11 cellular contexts compared by ENCODE assay signal in the genomic region with DNA sequence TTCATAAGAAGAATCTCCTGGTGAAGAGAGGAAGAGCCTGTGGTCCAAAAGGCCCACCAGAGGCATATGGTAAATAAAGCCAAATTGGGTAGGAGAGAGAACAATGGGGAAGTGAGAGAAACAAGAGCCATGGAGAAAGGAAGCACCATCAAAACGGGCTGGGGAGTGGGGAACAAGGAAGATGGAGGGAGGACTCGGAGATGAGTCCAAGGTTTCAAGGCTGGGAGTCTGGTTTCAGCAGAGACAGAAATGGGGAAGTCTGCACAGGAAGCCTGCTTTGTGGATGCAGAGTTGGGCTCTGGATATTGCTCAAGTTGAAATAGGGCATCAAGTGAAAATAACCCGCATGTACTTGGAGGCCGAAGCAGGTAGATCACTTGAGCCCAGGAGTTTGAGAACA. TPM values are rescaled to one million over a fixed set of nuclear protein-coding genes. Genes with fewer than 3 reads are reported as not detected.
DNase-seq lines count a peak whose midpoint lies in the region; ATAC-seq, FAIRE-seq and TF ChIP-seq lines count a peak whose summit lies in the region.
"Had no signal": no experiment of that assay in that cellular context is flagged by ENCODE, and none has a peak within 500 bp of the region (broad histone marks: within the 10 kb centered on the region; RNA-seq: fewer than 3 reads in every experiment).

No MANE protein-coding gene starts in this region.

- 40% methylated on average over 3 of the region's 4 CpGs for WGBS in right lobe of liver (ENCODE audit: insufficient coverage, low coverage, low lambda C conversion rate, missing lambda C conversion rate)
- 0% methylated on average over 4 of the region's 4 CpGs for WGBS in HepG2 (ENCODE audit: low lambda C conversion rate)

- H3K9me3 ChIP-seq in right lobe of liver (no peaks in the 10 kb centered on the region), HepG2 (ENCODE audit: low read length) (no peaks in the 10 kb centered on the region)

- H3K4me1 ChIP-seq in right lobe of liver (no peaks in the 10 kb centered on the region), HepG2 (ENCODE audit: insufficient read depth, low read length) (no peaks in the 10 kb centered on the region)

- H3K4me3 ChIP-seq in right lobe of liver: no peak overlapping the region
- H3K4me3 ChIP-seq in HepG2 (replicated peaks in 1 of 3; ENCODE audit: insufficient read depth in 1 of 3, low read depth in 2 of 3, low read length in 3 of 3): no peak overlapping the region

- H3K4me3 Mint-ChIP-seq in glutamatergic neuron (ENCODE audit: unreplicated experiment): no peak overlapping the region
- H3K4me3 Mint-ChIP-seq in WTC11: no peak overlapping the region
- H3K4me3 Mint-ChIP-seq: brain had no signal

- CTCF ChIA-PET in HepG2 (lab: Yijun Ruan, JAX; ENCODE audit: low intra/inter-chr PET ratio, low total read pairs): no interaction called here
- CTCF ChIA-PET in WTC11 (lab: Charles Lee): no interaction called here

- no peak overlapping the region for H3K9ac ChIP-seq in HepG2 (ENCODE audit: insufficient read depth, low read depth, low read length)

- ATAC-seq in right lobe of liver: peak; percentile 22 to 52 (median 42)
- no peak for ATAC-seq in HepG2
- ATAC-seq in WTC11: no peak

- TF ChIP-seq EP300 in HepG2 (IDR thresholded peaks at IDR 0.05; ENCODE audit: low read depth in 2 of 2, low read length in 2 of 2) (no peak), HepG2 (CRISPR knock-in tag; IDR thresholded peaks at IDR 0.05; ENCODE audit: borderline replicate concordance) (no peak)

- no peak overlapping the region for H2AFZ ChIP-seq in HepG2 (ENCODE audit: low read length)

- no peaks in the 10 kb centered on the region for H3K36me3 Mint-ChIP-seq in glutamatergic neuron (ENCODE audit: unreplicated experiment)
- H3K36me3 Mint-ChIP-seq in WTC11: no peaks in the 10 kb centered on the region
- H3K36me3 Mint-ChIP-seq: brain had no signal

- TF ChIP-seq CTCF in right lobe of liver (IDR thresholded peaks at IDR 0.05) (no peak), HepG2 (CRISPR knock-in tag; IDR thresholded peaks at IDR 0.05) (no peak), glutamatergic neuron (IDR thresholded peaks at IDR 0.05; ENCODE audit: partially characterized antibody, unreplicated experiment) (no peak), WTC11 (IDR thresholded peaks at IDR 0.05) (no peak)

- H3K27me3 ChIP-seq in right lobe of liver (no peaks in the 10 kb centered on the region), HepG2 (ENCODE audit: control insufficient read depth in 1 of 2, insufficient read depth in 2 of 2, low read length in 2 of 2) (peaks cover 2 to 27% of the 10 kb centered on the region in 2 experiments; a peak in 3 of 5 replicates)

- POLR2A ChIA-PET in HepG2 (lab: Yijun Ruan, JAX) (no interaction called here), WTC11 (lab: Charles Lee) (no interaction called here)

- H3K27me3 Mint-ChIP-seq in glutamatergic neuron (ENCODE audit: unreplicated experiment): peaks cover 5% of the 10 kb centered on the region
- H3K27me3 Mint-ChIP-seq in WTC11 (ENCODE audit: low read depth): peaks cover 4% of the 10 kb centered on the region; the same call in 1 of the 2 replicates

- H3K36me3 ChIP-seq in right lobe of liver (no peaks in the 10 kb centered on the region), HepG2 (replicated peaks in 1 of 2; ENCODE audit: control insufficient read depth in 1 of 2, insufficient read depth in 2 of 2, low read length in 2 of 2) (no peaks in the 10 kb centered on the region)

- H3K9me3 Mint-ChIP-seq in glutamatergic neuron (ENCODE audit: unreplicated experiment) (peaks cover 1% of the 10 kb centered on the region), WTC11 (peaks cover 18% of the 10 kb centered on the region)

- no TSS peak for BruUV-seq in HepG2 (replicated peaks; lab: Mats Ljungman, UMichigan)

- no peak for TF ChIP-seq POLR2A in right lobe of liver (IDR thresholded peaks at IDR 0.05)
- no peak for TF ChIP-seq POLR2A in HepG2 (IDR thresholded peaks at IDR 0.05; ENCODE audit: insufficient read depth in 1 of 2, low read depth in 2 of 2, low read length in 2 of 2)

- H3K79me2 ChIP-seq in HepG2 (ENCODE audit: insufficient read depth, low read length): no peaks in the 10 kb centered on the region

- H3K27ac ChIP-seq in right lobe of liver (peak overlapping the region in 2 of 3 donors; percentile 5 to 40), HepG2 (ENCODE audit: extremely low read length, insufficient read depth, low read length) (no peak overlapping the region)

- H3K4me2 ChIP-seq in HepG2 (ENCODE audit: low read depth, low read length): no peak overlapping the region

- in situ Hi-C loops in HepG2 (cut with HindIII; ENCODE audit: extremely low pct_ligation_motif_present, low pct_unique_long_range_greater_than_20kb): no loop called here

- no peak for TF ChIP-seq RAD21 in HepG2 (CRISPR knock-in tag; IDR thresholded peaks at IDR 0.05)

- intact Hi-C loops in right lobe of liver (cut with DNase I) (no loop called here), HepG2 (cut with micrococcal nuclease; ENCODE audit: unreplicated experiment) (no loop called here)

- no peak overlapping the region for H3K27ac Mint-ChIP-seq in glutamatergic neuron (ENCODE audit: unreplicated experiment)
- H3K27ac Mint-ChIP-seq in WTC11: no peak overlapping the region
- H3K27ac Mint-ChIP-seq: brain had no signal

- no peak for FAIRE-seq in HepG2 (lab: Jason Lieb, UNC)

- H4K20me1 ChIP-seq in HepG2 (ENCODE audit: insufficient read depth, low read length): no peaks in the 10 kb centered on the region

- no peak for DNase-seq in right lobe of liver
- no peak for DNase-seq in HepG2 (ENCODE audit: low spot score)
- peak; percentile 41 for DNase-seq in UCSD-AML1 (lab: John Stamatoyannopoulos, UW; ENCODE audit: unreplicated experiment)
- peak; percentile 9 for DNase-seq in inferior parietal cortex (ENCODE audit: extremely low spot score)
- DNase-seq in NCI-H748 (lab: John Stamatoyannopoulos, UW; ENCODE audit: unreplicated experiment): no peak
- no peak for DNase-seq in glutamatergic neuron
- no peak for DNase-seq in NK-92 (lab: John Stamatoyannopoulos, UW; ENCODE audit: unreplicated experiment)
- no peak for DNase-seq in WTC11 (ENCODE audit: low spot score)

- H3K4me1 Mint-ChIP-seq in glutamatergic neuron (ENCODE audit: low read depth, unreplicated experiment) (no peaks in the 10 kb centered on the region), WTC11 (peaks cover 19% of the 10 kb centered on the region)
- H3K4me1 Mint-ChIP-seq: brain had no signal

TF ChIP-seq in HepG2, 621 proteins besides CTCF, POLR2A, EP300 and RAD21:
- TF ChIP-seq NFKBIZ (CRISPR knock-in tag; IDR thresholded peaks at IDR 0.05) (no peak), TBP (CRISPR knock-in tag; IDR thresholded peaks at IDR 0.05) (no peak)

TF ChIP-seq in WTC11, 78 proteins besides CTCF, POLR2A, EP300 and RAD21 (continues in another document):
- TF ChIP-seq SMAD4 (CRISPR knock-in tag; IDR thresholded peaks at IDR 0.05): no peak
- no peak for TF ChIP-seq ATF1 (CRISPR knock-in tag; IDR thresholded peaks at IDR 0.05)
- TF ChIP-seq, protein P1, sequence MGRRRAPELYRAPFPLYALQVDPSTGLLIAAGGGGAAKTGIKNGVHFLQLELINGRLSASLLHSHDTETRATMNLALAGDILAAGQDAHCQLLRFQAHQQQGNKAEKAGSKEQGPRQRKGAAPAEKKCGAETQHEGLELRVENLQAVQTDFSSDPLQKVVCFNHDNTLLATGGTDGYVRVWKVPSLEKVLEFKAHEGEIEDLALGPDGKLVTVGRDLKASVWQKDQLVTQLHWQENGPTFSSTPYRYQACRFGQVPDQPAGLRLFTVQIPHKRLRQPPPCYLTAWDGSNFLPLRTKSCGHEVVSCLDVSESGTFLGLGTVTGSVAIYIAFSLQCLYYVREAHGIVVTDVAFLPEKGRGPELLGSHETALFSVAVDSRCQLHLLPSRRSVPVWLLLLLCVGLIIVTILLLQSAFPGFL (CRISPR knock-in tag; IDR thresholded peaks at IDR 0.05; ENCODE audit: borderline replicate concordance): no peak
- no peak for TF ChIP-seq TCF7 (CRISPR knock-in tag; IDR thresholded peaks at IDR 0.05; ENCODE audit: low read depth)
- no peak for TF ChIP-seq HMGA2 (CRISPR knock-in tag; IDR thresholded peaks at IDR 0.05)

RNA-seq across cellular contexts. Expression of a gene that starts 9.9 kb away (rescaled TPM):
- total RNA-seq in right lobe of liver (1 to 10 TPM; 3.7 to 6.5 (median 5.0) TPM), HepG2 (2016; rRNA removed; fragmentation: Illumina TruSeq; extraction: Trizol) (not detected in 2 replicates), glutamatergic neuron (ENCODE audit: unreplicated experiment) (not detected), WTC11 (2021) (5.9 to 7.5 TPM (median 5.9 TPM) in 3 replicates)
- not detected in 2 replicates for total RNA-seq in HepG2 (2016; cell fraction: cytosol; rRNA removed; fragmentation: Illumina TruSeq; extraction: Trizol; ENCODE audit: low read depth)
- not detected in 2 replicates for total RNA-seq in HepG2 (2016; cell fraction: insoluble cytoplasmic fraction; rRNA removed; fragmentation: Illumina TruSeq; extraction: Trizol)
- not detected in 2 replicates for total RNA-seq in HepG2 (2016; cell fraction: membrane; rRNA removed; fragmentation: Illumina TruSeq; extraction: Trizol)
- not detected in 2 replicates for total RNA-seq in HepG2 (2016; cell fraction: nucleus; rRNA removed; fragmentation: Illumina TruSeq; extraction: Trizol)
- polyA plus RNA-seq in HepG2 (2011; rRNA removed): not detected in 2 replicates
- polyA plus RNA-seq in HepG2 (2011; cell fraction: cytosol; rRNA removed): not detected in 2 replicates
- polyA plus RNA-seq in HepG2 (2011; cell fraction: nucleus; rRNA removed): 0.09 TPM in 1 of 2 replicates, not detected in the other
- not detected in 2 replicates for polyA plus RNA-seq in HepG2 (2012)
- polyA plus RNA-seq in HepG2 (2016; cell fraction: cytosol; fragmentation: Illumina TruSeq; extraction: Trizol; ENCODE audit: low read depth): not detected in 2 replicates
- not detected in 2 replicates for polyA plus RNA-seq in HepG2 (2016; cell fraction: insoluble cytoplasmic fraction; fragmentation: Illumina TruSeq; extraction: Trizol; ENCODE audit: low read depth)
- not detected in 2 replicates for polyA plus RNA-seq in HepG2 (2016; cell fraction: membrane; fragmentation: Illumina TruSeq; extraction: Trizol; ENCODE audit: low read depth)
- not detected in 2 replicates for polyA plus RNA-seq in HepG2 (2016; cell fraction: nucleus; fragmentation: Illumina TruSeq; extraction: Trizol; ENCODE audit: insufficient read depth, low read depth)
- polyA minus RNA-seq in HepG2 (2011; rRNA and poly(A)+ RNA removed; ENCODE audit: low replicate concordance): 0.19 TPM in 1 of 2 replicates, not detected in the other
- not detected in 2 replicates for polyA minus RNA-seq in HepG2 (2011; cell fraction: cytosol; rRNA and poly(A)+ RNA removed)
- polyA minus RNA-seq in HepG2 (2011; cell fraction: nucleus; rRNA and poly(A)+ RNA removed): not detected in 2 replicates
- total RNA-seq: MCF 10A had no signal
- polyA plus RNA-seq: neural cell had no signal

Comparison
In these comparisons a context has a peak if more than half of its experiments do, and no peak if none do; other contexts are left out.
1. ATAC-seq: peak in right lobe of liver (4 of 4); none in HepG2 (single experiment) and WTC11 (single experiment).
2. DNase-seq: peak in UCSD-AML1 (single experiment) and inferior parietal cortex (single experiment); none in right lobe of liver (0 of 3), HepG2 (single experiment), NCI-H748 (single experiment), glutamatergic neuron (single experiment), NK-92 (single experiment) and WTC11 (single experiment).